17 cellular contexts compared by ENCODE assay signal in genomic region chr10:55740110-55740509, GRCh38.
DNase-seq lines count a peak whose midpoint lies in the region; ATAC-seq, FAIRE-seq and TF ChIP-seq lines count a peak whose summit lies in the region.
"Had no signal": no experiment of that assay in that cellular context is flagged by ENCODE, and none has a peak within 500 bp of the region (broad histone marks: within the 10 kb centered on the region; RNA-seq: fewer than 3 reads in every experiment).

No MANE protein-coding gene starts in this region.

- FAIRE-seq in H54 (lab: Jason Lieb, UNC) = peak; percentile 50
- FAIRE-seq: GM18507, HTR-8/SVneo had no signal

- H3K27me3 ChIP-seq in PC-3 (ENCODE audit: low read length) (no peaks in the 10 kb centered on the region), right lobe of liver (no peaks in the 10 kb centered on the region)
- H3K27me3 ChIP-seq: BE2C had no signal

- POLR2A ChIA-PET in PC-3 (lab: Charles Lee; ENCODE audit: unreplicated experiment) = no interaction called here

- 50% methylated on average over 2 of the region's 2 CpGs for WGBS in right lobe of liver (ENCODE audit: insufficient coverage, low coverage, low lambda C conversion rate, missing lambda C conversion rate)

- BruUV-seq in PC-3 (replicated peaks; lab: Mats Ljungman, UMichigan) = no TSS peak

- no peak overlapping the region for H3K9ac ChIP-seq in PC-3 (ENCODE audit: low read length)

- H3K27ac ChIP-seq in PC-3 (ENCODE audit: low read length) = no peak overlapping the region
- no peak overlapping the region for H3K27ac ChIP-seq in right lobe of liver

- no peaks in the 10 kb centered on the region for H3K9me2 ChIP-seq in PC-3 (replicated peaks; ENCODE audit: low read length)

- H3K4me1 ChIP-seq in PC-3 (ENCODE audit: insufficient read depth, low read length) = peaks cover 10% of the 10 kb centered on the region; the same call in 1 of the 2 replicates
- H3K4me1 ChIP-seq in right lobe of liver = no peaks in the 10 kb centered on the region
- H3K4me1 ChIP-seq: BE2C had no signal

- peak overlapping the region; percentile 2 for H3K4me2 ChIP-seq in PC-3 (ENCODE audit: low read length)

- CTCF ChIA-PET in PC-3 (lab: Charles Lee) = interaction anchor here (1.3 kb wide), 1 partner anchor 110 kb away, joined by 3 read pairs; no protein-coding TSS in a partner anchor

- ATAC-seq in PC-3 = peak; percentile 52
- peak; percentile 32 to 80 (median 48) for ATAC-seq in right lobe of liver
- ATAC-seq in GM21717 (IDR thresholded peaks at IDR 0.05; ENCODE audit: unreplicated experiment) = no peak

- DNase-seq in Caki2 (ENCODE audit: low read depth) (peak; percentile 40), H54 (ENCODE audit: insufficient read length, low spot score) (no peak), PC-3 (peak; percentile 41), right lobe of liver (no peak), H4 (ENCODE audit: low spot score) (no peak), NCI-H524 treated with DMSO at 0.1 percent for 48 hours (lab: John Stamatoyannopoulos, UW) (no peak)
- DNase-seq: BE2C; C1 segment of cervical spinal cord; CD4-positive, CD25-positive, alpha-beta regulatory T cell; CD8-positive, alpha-beta memory T cell; DMS79; GDM1; GOT3; HCEC 1CT had no signal

- no peak for TF ChIP-seq CTCF in PC-3 (conservative IDR thresholded peaks at IDR 0.05; ENCODE audit: low read depth, low read length)
- no peak for TF ChIP-seq CTCF in right lobe of liver (IDR thresholded peaks at IDR 0.05)

- H3K36me3 ChIP-seq in PC-3 (ENCODE audit: low read depth, low read length) = no peaks in the 10 kb centered on the region
- H3K36me3 ChIP-seq in right lobe of liver = no peaks in the 10 kb centered on the region
- H3K36me3 ChIP-seq: BE2C had no signal

- no peaks in the 10 kb centered on the region for H3K9me3 ChIP-seq in PC-3 (ENCODE audit: low read length)
- no peaks in the 10 kb centered on the region for H3K9me3 ChIP-seq in right lobe of liver
- H3K9me3 ChIP-seq: BE2C had no signal

- no peaks in the 10 kb centered on the region for H4K20me1 ChIP-seq in PC-3 (ENCODE audit: low read length)

- TF ChIP-seq POLR2A in H54 (IDR thresholded peaks at IDR 0.05; ENCODE audit: low read depth, low read length) = no peak
- no peak for TF ChIP-seq POLR2A in right lobe of liver (IDR thresholded peaks at IDR 0.05)

- no peak overlapping the region for H3K4me3 ChIP-seq in PC-3 (ENCODE audit: low read length)
- H3K4me3 ChIP-seq in right lobe of liver = no peak overlapping the region

- H3F3A ChIP-seq in PC-3 (ENCODE audit: low read length, unreplicated experiment) = no peaks in the 10 kb centered on the region

- in situ Hi-C loops in Caki2 (cut with HindIII; ENCODE audit: low pct_unique_long_range_greater_than_20kb, low sequenced_read_pairs) = no loop called here

- no peaks in the 10 kb centered on the region for H3K79me2 ChIP-seq in PC-3 (ENCODE audit: low read length)

- H2AFZ ChIP-seq in PC-3 (ENCODE audit: low read length) = no peak overlapping the region

- intact Hi-C loops in PC-3 (cut with micrococcal nuclease) = loop anchor here (5.0 kb wide), 3 partner anchors 302 to 607 kb away; no protein-coding TSS in a partner anchor
- intact Hi-C loops in right lobe of liver (cut with DNase I) = no loop called here

Comparison
In these comparisons a context has a peak if more than half of its experiments do, and no peak if none do; other contexts are left out.
1. DNase-seq: peak in Caki2 (single experiment) and PC-3 (single experiment); none in H54 (single experiment), right lobe of liver (0 of 3), H4 (single experiment) and NCI-H524 treated with DMSO at 0.1 percent for 48 hours (single experiment).